In genomic region chr19:16071072-16071691, GRCh38 we compare ENCODE assay signal across 9 cellular contexts. TPM values are rescaled to one million over a fixed set of nuclear protein-coding genes. Genes with fewer than 3 reads are reported as not detected.
DNase-seq lines count a peak whose midpoint lies in the region; ATAC-seq and TF ChIP-seq lines count a peak whose summit lies in the region.
"Had no signal": no experiment of that assay in that cellular context is flagged by ENCODE, and none has a peak within 500 bp of the region (broad histone marks: within the 10 kb centered on the region; RNA-seq: fewer than 3 reads in every experiment).

No MANE protein-coding gene starts in this region.

- no peaks in the 10 kb centered on the region for H3K27me3 Mint-ChIP-seq in activated CD8-positive, alpha-beta T cell treated with anti-CD3 and anti-CD28 coated beads for 36 hours
- no peaks in the 10 kb centered on the region for H3K27me3 Mint-ChIP-seq in activated CD8-positive, alpha-beta T cell treated with anti-CD3 and anti-CD28 coated beads, Interleukin-2, amount 10 ng/mL, durations not matched to agents 7 days and 5 days (ENCODE audit: low read depth)
- no peaks in the 10 kb centered on the region for H3K27me3 Mint-ChIP-seq in central memory CD8-positive, alpha-beta T cell

- ATAC-seq in activated CD8-positive, alpha-beta T cell treated with anti-CD3 and anti-CD28 coated beads for 36 hours: no peak
- ATAC-seq in activated CD8-positive, alpha-beta T cell treated with anti-CD3 and anti-CD28 coated beads, Interleukin-2, amount 10 ng/mL, durations not matched to agents 7 days and 5 days: no peak
- ATAC-seq in central memory CD8-positive, alpha-beta T cell (replicated peaks; ENCODE audit: extremely low read depth, poor library complexity, severe bottlenecking): peak; percentile 3

- POLR2A ChIA-PET in activated CD8-positive, alpha-beta T cell treated with anti-CD3 and anti-CD28 coated beads for 36 hours (lab: Charles Lee): interaction anchor here (0.6 to 2.2 kb wide), 10 partner anchors 13 to 114 kb away, joined by 3 to 13 read pairs (median 4); partner anchors contain the start of genes FAM32A and RAB8A
- POLR2A ChIA-PET in activated CD8-positive, alpha-beta T cell treated with anti-CD3 and anti-CD28 coated beads, Interleukin-2, amount 10 ng/mL, durations not matched to agents 7 days and 5 days (lab: Charles Lee): interaction anchor here (0.6 to 2.2 kb wide), 9 partner anchors 9 to 131 kb away, joined by 3 to 15 read pairs (median 4); partner anchors contain the start of genes AP1M1, FAM32A and HSH2D

- H3K27ac ChIP-seq in mucosa of rectum (ENCODE audit: low read depth in 2 of 2, low read length in 2 of 2) (peak overlapping the region; percentile 94 to 99), thyroid gland (peak overlapping the region; percentile 11 to 61 (median 53))

- no peak overlapping the region for H3K4me3 Mint-ChIP-seq in activated CD8-positive, alpha-beta T cell treated with anti-CD3 and anti-CD28 coated beads for 36 hours
- H3K4me3 Mint-ChIP-seq in activated CD8-positive, alpha-beta T cell treated with anti-CD3 and anti-CD28 coated beads, Interleukin-2, amount 10 ng/mL, durations not matched to agents 7 days and 5 days: no peak overlapping the region
- H3K4me3 Mint-ChIP-seq in central memory CD8-positive, alpha-beta T cell: no peak overlapping the region

- TF ChIP-seq CTCF in activated CD8-positive, alpha-beta T cell treated with anti-CD3 and anti-CD28 coated beads for 36 hours (IDR thresholded peaks at IDR 0.05): no peak
- no peak for TF ChIP-seq CTCF in thyroid gland (IDR thresholded peaks at IDR 0.05)

- no peaks in the 10 kb centered on the region for H3K27me3 ChIP-seq in mucosa of rectum (ENCODE audit: control insufficient read depth in 2 of 2, insufficient read depth in 2 of 2, low read length in 2 of 2)
- no peaks in the 10 kb centered on the region for H3K27me3 ChIP-seq in thyroid gland

- no peak for TF ChIP-seq POLR2A in thyroid gland (IDR thresholded peaks at IDR 0.05)

- H3K9me3 ChIP-seq in mucosa of rectum (ENCODE audit: control insufficient read depth in 2 of 2, low read length in 2 of 2): no peaks in the 10 kb centered on the region
- no peaks in the 10 kb centered on the region for H3K9me3 ChIP-seq in thyroid gland

- H3K4me3 ChIP-seq in mucosa of rectum (ENCODE audit: low read length in 2 of 2) (no peak overlapping the region), thyroid gland (replicated peaks in 1 of 3) (no peak overlapping the region)

- no peaks in the 10 kb centered on the region for H3K36me3 Mint-ChIP-seq in activated CD8-positive, alpha-beta T cell treated with anti-CD3 and anti-CD28 coated beads for 36 hours (ENCODE audit: low read depth)
- no peaks in the 10 kb centered on the region for H3K36me3 Mint-ChIP-seq in activated CD8-positive, alpha-beta T cell treated with anti-CD3 and anti-CD28 coated beads, Interleukin-2, amount 10 ng/mL, durations not matched to agents 7 days and 5 days (ENCODE audit: low read depth)
- peaks cover 3% of the 10 kb centered on the region for H3K36me3 Mint-ChIP-seq in central memory CD8-positive, alpha-beta T cell (ENCODE audit: insufficient read depth)

- 80 to 91% methylated on average over 6 to 8 of the region's 9 CpGs for whole genome bisulfite sequencing in thyroid gland, 2 donors

- DNase-seq in activated CD8-positive, alpha-beta T cell treated with anti-CD3 and anti-CD28 coated beads for 36 hours: no peak
- no peak for DNase-seq in activated CD8-positive, alpha-beta T cell treated with anti-CD3 and anti-CD28 coated beads, Interleukin-2, amount 10 ng/mL, durations not matched to agents 7 days and 5 days
- DNase-seq in central memory CD8-positive, alpha-beta T cell (ENCODE audit: low spot score in 2 of 2): no peak
- DNase-seq in thyroid gland: no peak
- no peak for DNase-seq in COR-L47 (lab: John Stamatoyannopoulos, UW)
- no peak for DNase-seq in activated naive CD4-positive, alpha-beta T cell (lab: John Stamatoyannopoulos, UW)
- DNase-seq in activated CD4-positive, alpha-beta T cell treated with anti-CD3 and anti-CD28 coated beads for 48 hours: no peak
- DNase-seq: NCI-H2081 had no signal

- no peaks in the 10 kb centered on the region for H3K9me3 Mint-ChIP-seq in activated CD8-positive, alpha-beta T cell treated with anti-CD3 and anti-CD28 coated beads for 36 hours
- H3K9me3 Mint-ChIP-seq in activated CD8-positive, alpha-beta T cell treated with anti-CD3 and anti-CD28 coated beads, Interleukin-2, amount 10 ng/mL, durations not matched to agents 7 days and 5 days (ENCODE audit: insufficient read depth): no peaks in the 10 kb centered on the region
- H3K9me3 Mint-ChIP-seq in central memory CD8-positive, alpha-beta T cell: no peaks in the 10 kb centered on the region

- intact Hi-C loops in activated CD8-positive, alpha-beta T cell treated with anti-CD3 and anti-CD28 coated beads for 36 hours (cut with micrococcal nuclease): loop anchor here (10.0 kb wide), 1 partner anchor 264 kb away; no protein-coding TSS in a partner anchor
- intact Hi-C loops in thyroid gland (cut with DNase I): no loop called here

- H3K4me1 ChIP-seq in mucosa of rectum (ENCODE audit: control insufficient read depth in 2 of 2, insufficient read depth in 2 of 2, low read length in 2 of 2) (peaks cover 36 to 55% of the 10 kb centered on the region in 2 donors), thyroid gland (peaks cover 0 to 18% of the 10 kb centered on the region in 2 donors)

- CTCF ChIA-PET in activated CD8-positive, alpha-beta T cell treated with anti-CD3 and anti-CD28 coated beads for 36 hours (lab: Charles Lee): interaction anchor here (0.8 to 10.6 kb wide), 9 partner anchors 7 to 773 kb away, joined by 3 to 90 read pairs (median 5); partner anchors contain the start of gene FAM32A
- CTCF ChIA-PET in activated CD8-positive, alpha-beta T cell treated with anti-CD3 and anti-CD28 coated beads, Interleukin-2, amount 10 ng/mL, durations not matched to agents 7 days and 5 days (lab: Charles Lee): interaction anchor here (0.8 to 9.1 kb wide), 15 partner anchors 7 to 109 kb away, joined by 3 to 92 read pairs (median 4); partner anchors contain the start of genes HSH2D and RAB8A

- H3K27ac Mint-ChIP-seq in activated CD8-positive, alpha-beta T cell treated with anti-CD3 and anti-CD28 coated beads for 36 hours: peak overlapping the region; percentile 21
- no peak overlapping the region for H3K27ac Mint-ChIP-seq in activated CD8-positive, alpha-beta T cell treated with anti-CD3 and anti-CD28 coated beads, Interleukin-2, amount 10 ng/mL, durations not matched to agents 7 days and 5 days
- H3K27ac Mint-ChIP-seq in central memory CD8-positive, alpha-beta T cell (ENCODE audit: low read depth): no peak overlapping the region

- H3K4me1 Mint-ChIP-seq in activated CD8-positive, alpha-beta T cell treated with anti-CD3 and anti-CD28 coated beads for 36 hours (ENCODE audit: low read depth): peaks cover 42% of the 10 kb centered on the region
- H3K4me1 Mint-ChIP-seq in activated CD8-positive, alpha-beta T cell treated with anti-CD3 and anti-CD28 coated beads, Interleukin-2, amount 10 ng/mL, durations not matched to agents 7 days and 5 days (ENCODE audit: low read depth): peaks cover 54% of the 10 kb centered on the region
- peaks cover 33% of the 10 kb centered on the region for H3K4me1 Mint-ChIP-seq in central memory CD8-positive, alpha-beta T cell

- peak overlapping the region; percentile 54 to 58 for H3K9ac ChIP-seq in mucosa of rectum (ENCODE audit: low read depth in 1 of 2, low read length in 2 of 2)

- H3K36me3 ChIP-seq in mucosa of rectum (ENCODE audit: control insufficient read depth in 2 of 2, insufficient read depth in 2 of 2, low read length in 2 of 2) (no peaks in the 10 kb centered on the region), thyroid gland (no peaks in the 10 kb centered on the region)

RNA-seq across cellular contexts. Expression of gene TPM4, which starts 5.1 kb away (rescaled TPM):
- 100 to 1,000 TPM; 230 to 232 TPM for total RNA-seq in activated CD8-positive, alpha-beta T cell treated with anti-CD3 and anti-CD28 coated beads for 36 hours
- total RNA-seq in activated CD8-positive, alpha-beta T cell treated with anti-CD3 and anti-CD28 coated beads, Interleukin-2, amount 10 ng/mL, durations not matched to agents 7 days and 5 days: 100 to 1,000 TPM; 424 to 436 TPM
- 100 to 1,000 TPM; 101 to 296 (median 151) TPM for total RNA-seq in thyroid gland

RNA-seq across cellular contexts. Expression of gene RAB8A, which starts 40.5 kb away (rescaled TPM):
- 100 to 1,000 TPM; 123 to 128 TPM for total RNA-seq in activated CD8-positive, alpha-beta T cell treated with anti-CD3 and anti-CD28 coated beads for 36 hours
- total RNA-seq in activated CD8-positive, alpha-beta T cell treated with anti-CD3 and anti-CD28 coated beads, Interleukin-2, amount 10 ng/mL, durations not matched to agents 7 days and 5 days: 100 to 1,000 TPM; 156 to 167 TPM
- total RNA-seq in thyroid gland: 10 to 100 TPM; 40.2 to 65.6 (median 51.5) TPM
